Comparison of ENCODE assay signal across 1 cellular context in genomic region chr13:113752211-113752986, GRCh38. TPM values are rescaled to one million over a fixed set of nuclear protein-coding genes. Genes with fewer than 3 reads are reported as not detected.
"Had no signal": no experiment of that assay in that cellular context is flagged by ENCODE, and none has a peak within 500 bp of the region (broad histone marks: within the 10 kb centered on the region; RNA-seq: fewer than 3 reads in every experiment).

No MANE protein-coding gene starts in this region.

RNA-seq across cellular contexts. Expression of gene TMEM255B, which starts 6.6 kb away (rescaled TPM):
- total RNA-seq: cardiac muscle cell had no signal
